Comparison of ENCODE assay signal across 22 cellular contexts in genomic region chrX:133190877-133191738, GRCh38. TPM values are rescaled to one million over a fixed set of nuclear protein-coding genes. Genes with fewer than 3 reads are reported as not detected.
"Had no signal": no experiment of that assay in that cellular context is flagged by ENCODE, and none has a peak within 500 bp of the region (broad histone marks: within the 10 kb centered on the region; RNA-seq: fewer than 3 reads in every experiment).

No MANE protein-coding gene starts in this region.

- H3K36me3 Mint-ChIP-seq: activated naive CD4-positive, alpha-beta T cell treated with anti-CD3 and anti-CD28 coated beads, Interleukin-2, amount 10 ng/mL, durations not matched to agents 7 days and 5 days; naive B cell had no signal

- H3K4me3 ChIP-seq: cardiac muscle cell, dorsolateral prefrontal cortex, gastrocnemius medialis, heart right ventricle, lung, right atrium auricular region, tibial artery had no signal

- H3K4me1 ChIP-seq: gastrocnemius medialis, heart right ventricle, right atrium auricular region, tibial artery had no signal

- H3K27ac Mint-ChIP-seq: activated naive CD4-positive, alpha-beta T cell treated with anti-CD3 and anti-CD28 coated beads, Interleukin-2, amount 10 ng/mL, durations not matched to agents 7 days and 5 days; activated T-helper 17 cell treated with anti-CD3 and anti-CD28 coated beads, Interleukin-2, amount 50 U/mL, for 72 hours had no signal

- H3K9me3 Mint-ChIP-seq: activated naive CD4-positive, alpha-beta T cell treated with anti-CD3 and anti-CD28 coated beads, Interleukin-2, amount 10 ng/mL, durations not matched to agents 7 days and 5 days; activated T-helper 17 cell treated with anti-CD3 and anti-CD28 coated beads, Interleukin-2, amount 50 U/mL, for 72 hours had no signal

- H3K27me3 ChIP-seq: cardiac muscle cell, gastrocnemius medialis, right atrium auricular region, tibial artery had no signal

- DNase-seq: activated CD4-positive, alpha-beta T cell treated with anti-CD3 and anti-CD28 coated beads for 1 hour; activated CD4-positive, alpha-beta T cell treated with anti-CD3 and anti-CD28 coated beads, Interleukin-2, amount 50 U/mL, for 48 hours; activated naive CD4-positive, alpha-beta T cell treated with anti-CD3 and anti-CD28 coated beads, Interleukin-2, amount 10 ng/mL, durations not matched to agents 7 days and 5 days; dorsolateral prefrontal cortex; erythroblast; gastrocnemius medialis; heart right ventricle; left colon; naive B cell; stimulated activated CD4-positive, alpha-beta T cell treated with anti-CD3 and anti-CD28 coated beads, Interleukin-4, amount 100 ng/mL, for 24 hours; stimulated activated naive CD4-positive, alpha-beta T cell; tibial artery had no signal

- H3K4me3 Mint-ChIP-seq: activated naive CD4-positive, alpha-beta T cell treated with anti-CD3 and anti-CD28 coated beads, Interleukin-2, amount 10 ng/mL, durations not matched to agents 7 days and 5 days; activated T-helper 17 cell treated with anti-CD3 and anti-CD28 coated beads, Interleukin-2, amount 50 U/mL, for 72 hours; naive B cell had no signal

- H3K36me3 ChIP-seq: cardiac muscle cell, gastrocnemius medialis, heart right ventricle, right atrium auricular region, tibial artery had no signal

- H3K27ac ChIP-seq: cardiac muscle cell, dorsolateral prefrontal cortex, gastrocnemius medialis, heart right ventricle, right atrium auricular region, tibial artery had no signal

- H3K27me3 Mint-ChIP-seq: activated naive CD4-positive, alpha-beta T cell treated with anti-CD3 and anti-CD28 coated beads, Interleukin-2, amount 10 ng/mL, durations not matched to agents 7 days and 5 days; activated T-helper 17 cell treated with anti-CD3 and anti-CD28 coated beads, Interleukin-2, amount 50 U/mL, for 72 hours had no signal

- ATAC-seq: activated T-helper 17 cell treated with anti-CD3 and anti-CD28 coated beads, Interleukin-2, amount 50 U/mL, for 72 hours; gastrocnemius medialis; heart right ventricle; left colon had no signal

- H3K4me1 Mint-ChIP-seq: activated naive CD4-positive, alpha-beta T cell treated with anti-CD3 and anti-CD28 coated beads, Interleukin-2, amount 10 ng/mL, durations not matched to agents 7 days and 5 days; activated T-helper 17 cell treated with anti-CD3 and anti-CD28 coated beads, Interleukin-2, amount 50 U/mL, for 72 hours; naive B cell had no signal

- H3K9me3 ChIP-seq: gastrocnemius medialis, heart right ventricle, right atrium auricular region, tibial artery had no signal

RNA-seq across cellular contexts. Expression of gene TFDP3, which starts 27.0 kb away (rescaled TPM):
- total RNA-seq: activated T-helper 17 cell treated with anti-CD3 and anti-CD28 coated beads, Interleukin-2, amount 50 U/mL, for 72 hours; astrocyte; cardiac muscle cell; dorsolateral prefrontal cortex; gastrocnemius medialis; heart right ventricle; left colon; lung; mononuclear cell; posterior vena cava; right atrium auricular region; skeletal muscle tissue; subcutaneous adipose tissue had no signal
- polyA plus RNA-seq: adipose tissue, cardiac muscle cell, heart right ventricle, lung had no signal
